In genomic region chr3:189584609-189585008, GRCh38 we compare ENCODE assay signal across 15 cellular contexts. TPM values are rescaled to one million over a fixed set of nuclear protein-coding genes. Genes with fewer than 3 reads are reported as not detected.
DNase-seq lines count a peak whose midpoint lies in the region; ATAC-seq and TF ChIP-seq lines count a peak whose summit lies in the region.
"Had no signal": no experiment of that assay in that cellular context is flagged by ENCODE, and none has a peak within 500 bp of the region (broad histone marks: within the 10 kb centered on the region; RNA-seq: fewer than 3 reads in every experiment).

No MANE protein-coding gene starts in this region.

- ATAC-seq in RWPE2 (ENCODE audit: low read depth): peak; percentile 61
- ATAC-seq in esophagus mucosa: peak; percentile 98
- ATAC-seq: CD8-positive, alpha-beta T cell had no signal

- H3K4me1 Mint-ChIP-seq in activated CD4-positive, alpha-beta memory T cell treated with anti-CD3 and anti-CD28 coated beads, Interleukin-2, amount 10 ng/mL, durations not matched to agents 7 days and 5 days: peaks cover 6% of the 10 kb centered on the region
- H3K4me1 Mint-ChIP-seq: B cell had no signal

- 0% methylated on average over 1 of the region's 1 CpG for WGBS in mammary epithelial cell (ENCODE audit: low coverage, missing lambda C conversion rate)

- no peaks in the 10 kb centered on the region for H3K27me3 Mint-ChIP-seq in activated CD4-positive, alpha-beta memory T cell treated with anti-CD3 and anti-CD28 coated beads, Interleukin-2, amount 10 ng/mL, durations not matched to agents 7 days and 5 days
- H3K27me3 Mint-ChIP-seq: B cell had no signal

- H3K4me3 Mint-ChIP-seq in activated CD4-positive, alpha-beta memory T cell treated with anti-CD3 and anti-CD28 coated beads, Interleukin-2, amount 10 ng/mL, durations not matched to agents 7 days and 5 days: no peak overlapping the region
- H3K4me3 Mint-ChIP-seq: B cell; CD8-positive, alpha-beta T cell had no signal

- H3K27ac ChIP-seq in RWPE2 (ENCODE audit: poor library complexity, severe bottlenecking): no peak overlapping the region
- H3K27ac ChIP-seq in mammary epithelial cell (ENCODE audit: insufficient read depth, low read depth, low read length): peak overlapping the region; percentile 28
- H3K27ac ChIP-seq in osteoblast (ENCODE audit: low read depth, low read length): no peak overlapping the region
- H3K27ac ChIP-seq: BLaER1 treated with 17β-estradiol and CSF1 and Interleukin-3, amounts not matched to agents 10 nM and 100 nM; GM23248; HL-60 had no signal

- H3K4me1 ChIP-seq in RWPE2 (ENCODE audit: insufficient read depth, poor library complexity, severe bottlenecking) (peaks cover 28% of the 10 kb centered on the region), mammary epithelial cell (ENCODE audit: insufficient read depth, low read length) (peaks cover 50% of the 10 kb centered on the region), osteoblast (ENCODE audit: insufficient read depth, low read length) (peaks cover 39% of the 10 kb centered on the region)
- H3K4me1 ChIP-seq: BLaER1 treated with 17β-estradiol and CSF1 and Interleukin-3, amounts not matched to agents 10 nM and 100 nM had no signal

- H3K36me3 Mint-ChIP-seq in activated CD4-positive, alpha-beta memory T cell treated with anti-CD3 and anti-CD28 coated beads, Interleukin-2, amount 10 ng/mL, durations not matched to agents 7 days and 5 days (ENCODE audit: low read depth): no peaks in the 10 kb centered on the region
- H3K36me3 Mint-ChIP-seq: CD8-positive, alpha-beta T cell had no signal

- CTCF ChIA-PET in mammary epithelial cell (lab: Charles Lee; ENCODE audit: low non-redundant PET): no interaction called here
- CTCF ChIA-PET in activated CD4-positive, alpha-beta memory T cell treated with anti-CD3 and anti-CD28 coated beads, Interleukin-2, amount 10 ng/mL, durations not matched to agents 7 days and 5 days (lab: Charles Lee): no interaction called here

- H3K9me3 ChIP-seq in RWPE2 (ENCODE audit: severe bottlenecking) (no peaks in the 10 kb centered on the region), mammary epithelial cell (replicated peaks; ENCODE audit: insufficient read depth, low read length) (no peaks in the 10 kb centered on the region), osteoblast (ENCODE audit: low read depth, low read length) (no peaks in the 10 kb centered on the region)
- H3K9me3 ChIP-seq: BLaER1 treated with 17β-estradiol and CSF1 and Interleukin-3, amounts not matched to agents 10 nM and 100 nM had no signal

- H3K36me3 ChIP-seq in RWPE2 (ENCODE audit: low read depth) (no peaks in the 10 kb centered on the region), mammary epithelial cell (ENCODE audit: insufficient read depth, low read length) (no peaks in the 10 kb centered on the region), osteoblast (ENCODE audit: insufficient read depth, low read length) (no peaks in the 10 kb centered on the region)
- H3K36me3 ChIP-seq: BLaER1 treated with 17β-estradiol and CSF1 and Interleukin-3, amounts not matched to agents 10 nM and 100 nM had no signal

- dilution Hi-C loops in mammary epithelial cell (cut with HindIII; ENCODE audit: low sequenced_read_pairs): no loop called here

- H3K4me2 ChIP-seq in mammary epithelial cell (ENCODE audit: insufficient read depth, low read depth, low read length) (no peak overlapping the region), osteoblast (ENCODE audit: insufficient read depth, low read length) (no peak overlapping the region)
- H3K4me2 ChIP-seq: BLaER1 treated with 17β-estradiol and CSF1 and Interleukin-3, amounts not matched to agents 10 nM and 100 nM had no signal

- no peaks in the 10 kb centered on the region for H3K9me3 Mint-ChIP-seq in activated CD4-positive, alpha-beta memory T cell treated with anti-CD3 and anti-CD28 coated beads, Interleukin-2, amount 10 ng/mL, durations not matched to agents 7 days and 5 days
- H3K9me3 Mint-ChIP-seq: CD8-positive, alpha-beta T cell had no signal

- H3K27me3 ChIP-seq in RWPE2 (ENCODE audit: insufficient read depth, poor library complexity, severe bottlenecking) (no peaks in the 10 kb centered on the region), mammary epithelial cell (ENCODE audit: insufficient read depth, low read length) (no peaks in the 10 kb centered on the region), osteoblast (ENCODE audit: insufficient read depth, low read length) (no peaks in the 10 kb centered on the region)
- H3K27me3 ChIP-seq: BLaER1 treated with 17β-estradiol and CSF1 and Interleukin-3, amounts not matched to agents 10 nM and 100 nM had no signal

- peak overlapping the region; percentile 73 for H2AFZ ChIP-seq in mammary epithelial cell (ENCODE audit: low read depth, low read length)
- peak overlapping the region; percentile 32 for H2AFZ ChIP-seq in osteoblast (ENCODE audit: low read length)

- H4K20me1 ChIP-seq in mammary epithelial cell (ENCODE audit: insufficient read depth, low read length) (no peaks in the 10 kb centered on the region), osteoblast (ENCODE audit: insufficient read depth, low read length) (no peaks in the 10 kb centered on the region)
- H4K20me1 ChIP-seq: BLaER1 treated with 17β-estradiol and CSF1 and Interleukin-3, amounts not matched to agents 10 nM and 100 nM had no signal

- H3K79me2 ChIP-seq in mammary epithelial cell (ENCODE audit: insufficient read depth, low read length) (no peaks in the 10 kb centered on the region), osteoblast (ENCODE audit: insufficient read depth, low read length) (no peaks in the 10 kb centered on the region)

- no peak for TF ChIP-seq CTCF in RWPE2 (IDR thresholded peaks at IDR 0.05; ENCODE audit: poor library complexity, severe bottlenecking)
- no peak for TF ChIP-seq CTCF in mammary epithelial cell (conservative IDR thresholded peaks at IDR 0.05 in 1 of 2, IDR thresholded peaks at IDR 0.05 in 1 of 2; ENCODE audit: extremely low read depth in 1 of 2, insufficient read depth in 1 of 2, low read depth in 1 of 2, low read length in 2 of 2)
- no peak for TF ChIP-seq CTCF in osteoblast (IDR thresholded peaks at IDR 0.05; ENCODE audit: extremely low read depth, low read depth, low read length)

- no peak overlapping the region for H3K9ac ChIP-seq in mammary epithelial cell (ENCODE audit: insufficient read depth, low read length)
- H3K9ac ChIP-seq: BLaER1 treated with 17β-estradiol and CSF1 and Interleukin-3, amounts not matched to agents 10 nM and 100 nM; GM23248 had no signal

- no peak overlapping the region for H3K4me3 ChIP-seq in RWPE2 (ENCODE audit: severe bottlenecking)
- no peak overlapping the region for H3K4me3 ChIP-seq in mammary epithelial cell (replicated peaks in 1 of 3; ENCODE audit: insufficient read depth in 1 of 3, low read depth in 2 of 3, low read length in 3 of 3)
- H3K4me3 ChIP-seq in osteoblast (ENCODE audit: insufficient read depth, low read length): no peak overlapping the region
- H3K4me3 ChIP-seq: BLaER1 treated with 17β-estradiol and CSF1 and Interleukin-3, amounts not matched to agents 10 nM and 100 nM; GM23248 had no signal

- H3K27ac Mint-ChIP-seq in activated CD4-positive, alpha-beta memory T cell treated with anti-CD3 and anti-CD28 coated beads, Interleukin-2, amount 10 ng/mL, durations not matched to agents 7 days and 5 days: no peak overlapping the region
- H3K27ac Mint-ChIP-seq: B cell; CD8-positive, alpha-beta T cell had no signal

- in situ Hi-C loops in mammary epithelial cell (cut with MboI; ENCODE audit: low sequenced_read_pairs in 2 of 2): loop anchor here in 1 of 2 donors (10.0 kb wide), 2 partner anchors 190 to 310 kb away; no protein-coding TSS in a partner anchor

- intact Hi-C loops in mammary epithelial cell (cut with micrococcal nuclease): loop anchor here (5.0 kb wide), 4 partner anchors 192 to 363 kb away; no protein-coding TSS in a partner anchor

- POLR2A ChIA-PET in activated CD4-positive, alpha-beta memory T cell treated with anti-CD3 and anti-CD28 coated beads, Interleukin-2, amount 10 ng/mL, durations not matched to agents 7 days and 5 days (lab: Charles Lee): no interaction called here

- no TSS peak for BruUV-seq in mammary epithelial cell (replicated peaks; lab: Mats Ljungman, UMichigan)

- no peak for DNase-seq in RWPE2 (ENCODE audit: low spot score)
- peak; percentile 73 for DNase-seq in mammary epithelial cell
- no peak for DNase-seq in osteoblast (ENCODE audit: insufficient read length, low spot score, missing footprints)
- DNase-seq in retina: no peak
- no peak for DNase-seq in dermis blood vessel endothelial cell
- DNase-seq in activated CD4-positive, alpha-beta memory T cell treated with anti-CD3 and anti-CD28 coated beads, Interleukin-2, amount 10 ng/mL, durations not matched to agents 7 days and 5 days: no peak
- DNase-seq: Calu3; CD8-positive, alpha-beta T cell; DMS 273 treated with DMSO at 0.1 percent for 48 hours; HCEC 1CT had no signal

RNA-seq across cellular contexts. Expression of gene TP63, which starts 46.6 kb away (rescaled TPM):
- total RNA-seq in mammary epithelial cell: 100 to 1,000 TPM; 286 to 289 TPM
- polyA plus RNA-seq in mammary epithelial cell: 144 TPM
- 244 TPM for polyA minus RNA-seq in mammary epithelial cell
- 190 TPM for total RNA-seq in esophagus mucosa
- total RNA-seq in osteoblast: 1.8 and 2.4 TPM in 2 replicates
- total RNA-seq in dermis blood vessel endothelial cell: not detected in 2 replicates
- 1 to 10 TPM; 1.1 to 1.7 TPM for total RNA-seq in activated CD4-positive, alpha-beta memory T cell treated with anti-CD3 and anti-CD28 coated beads, Interleukin-2, amount 10 ng/mL, durations not matched to agents 7 days and 5 days
- total RNA-seq: Calu3; CD8-positive, alpha-beta T cell; GM23248 had no signal
- polyA plus RNA-seq: GM23248 had no signal

Comparison
In these comparisons a context has a peak if more than half of its experiments do, and no peak if none do; other contexts are left out.
1. RNA of gene TP63, which starts 46.6 kb away (total RNA-seq): 286 to 289 TPM in mammary epithelial cell and 190 TPM in esophagus mucosa (single experiment); 1.8 to 2.4 TPM in osteoblast, 1.1 to 1.7 TPM in activated CD4-positive, alpha-beta memory T cell treated with anti-CD3 and anti-CD28 coated beads, Interleukin-2, amount 10 ng/mL, durations not matched to agents 7 days and 5 days and not detected in dermis blood vessel endothelial cell; every median in the first group is over 10 times any median in the second.